Comparison of ENCODE assay signal across 1 cellular context in the genomic region with DNA sequence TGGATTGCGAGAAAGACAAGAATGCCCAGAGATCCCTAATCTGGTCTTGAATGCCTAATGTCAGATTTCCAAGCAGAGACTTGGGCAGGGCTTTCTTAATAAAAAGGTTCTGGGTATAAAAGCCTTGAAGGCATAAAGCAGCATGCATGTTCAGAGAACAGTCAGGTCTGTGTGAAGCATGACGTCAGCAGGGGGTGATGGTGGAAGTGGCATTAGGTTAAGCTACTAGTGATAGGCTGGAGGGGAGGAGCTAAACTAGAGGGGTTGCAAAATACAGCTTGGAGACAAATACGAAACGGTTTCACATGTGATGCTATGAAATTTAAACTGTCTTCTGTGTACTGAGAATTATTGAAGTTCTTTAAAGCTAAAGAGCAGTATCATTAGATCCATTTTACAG.
TF ChIP-seq lines count a peak whose summit lies in the region.

No MANE protein-coding gene starts in this region.

TF ChIP-seq in GM12878, 131 proteins besides CTCF, POLR2A, EP300 and RAD21 (continued from another document):
- no peak for TF ChIP-seq YY1 (IDR thresholded peaks at IDR 0.05; ENCODE audit: low read depth, low read length)
- no peak for TF ChIP-seq WRNIP1 (IDR thresholded peaks at IDR 0.05; ENCODE audit: borderline replicate concordance, low read depth, low read length)
- no peak for TF ChIP-seq MEF2B (IDR thresholded peaks at IDR 0.05; ENCODE audit: partially characterized antibody, poor library complexity, severe bottlenecking)
- no peak for TF ChIP-seq EGR1 (IDR thresholded peaks at IDR 0.05; ENCODE audit: borderline replicate concordance in 1 of 2, low read depth in 2 of 2, low read length in 2 of 2)
- TF ChIP-seq NFYA (IDR thresholded peaks at IDR 0.05; ENCODE audit: borderline replicate concordance, low read depth, low read length): no peak
- TF ChIP-seq, protein P1, sequence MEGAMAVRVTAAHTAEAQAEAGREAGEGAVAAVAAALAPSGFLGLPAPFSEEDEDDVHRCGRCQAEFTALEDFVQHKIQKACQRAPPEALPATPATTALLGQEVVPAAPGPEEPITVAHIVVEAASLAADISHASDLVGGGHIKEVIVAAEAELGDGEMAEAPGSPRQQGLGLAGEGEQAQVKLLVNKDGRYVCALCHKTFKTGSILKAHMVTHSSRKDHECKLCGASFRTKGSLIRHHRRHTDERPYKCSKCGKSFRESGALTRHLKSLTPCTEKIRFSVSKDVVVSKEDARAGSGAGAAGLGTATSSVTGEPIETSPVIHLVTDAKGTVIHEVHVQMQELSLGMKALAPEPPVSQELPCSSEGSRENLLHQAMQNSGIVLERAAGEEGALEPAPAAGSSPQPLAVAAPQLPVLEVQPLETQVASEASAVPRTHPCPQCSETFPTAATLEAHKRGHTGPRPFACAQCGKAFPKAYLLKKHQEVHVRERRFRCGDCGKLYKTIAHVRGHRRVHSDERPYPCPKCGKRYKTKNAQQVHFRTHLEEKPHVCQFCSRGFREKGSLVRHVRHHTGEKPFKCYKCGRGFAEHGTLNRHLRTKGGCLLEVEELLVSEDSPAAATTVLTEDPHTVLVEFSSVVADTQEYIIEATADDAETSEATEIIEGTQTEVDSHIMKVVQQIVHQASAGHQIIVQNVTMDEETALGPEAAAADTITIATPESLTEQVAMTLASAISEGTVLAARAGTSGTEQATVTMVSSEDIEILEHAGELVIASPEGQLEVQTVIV (IDR thresholded peaks at IDR 0.05; ENCODE audit: borderline replicate concordance, partially characterized antibody): no peak
- TF ChIP-seq NR2C1 (IDR thresholded peaks at IDR 0.05): no peak
- TF ChIP-seq FOS (IDR thresholded peaks at IDR 0.05; ENCODE audit: borderline replicate concordance, extremely low read depth, insufficient read length): no peak
